In genomic region chr6:30775104-30775503, GRCh38 we compare ENCODE assay signal across 1 cellular context.
TF ChIP-seq lines count a peak whose summit lies in the region.

No MANE protein-coding gene starts in this region.

TF ChIP-seq in HepG2, 621 proteins besides CTCF, POLR2A, EP300 and RAD21:
- TF ChIP-seq ZNF30 (CRISPR knock-in tag; IDR thresholded peaks at IDR 0.05) (no peak), ZNF780A (CRISPR knock-in tag; IDR thresholded peaks at IDR 0.05) (no peak), ZBTB8A (CRISPR knock-in tag; IDR thresholded peaks at IDR 0.05; ENCODE audit: borderline replicate concordance, low read depth) (no peak), ZNF138 (CRISPR knock-in tag; IDR thresholded peaks at IDR 0.05; ENCODE audit: low read depth) (no peak)
TF ChIP-seq in HepG2: peak in this region for 0.
